1 cellular context compared by ENCODE assay signal in genomic region chr20:45097485-45098095, GRCh38.
TF ChIP-seq lines count a peak whose summit lies in the region.

No MANE protein-coding gene starts in this region.

TF ChIP-seq in SK-N-SH treated with all-trans-retinoic acid at 6 μM for 48 hours, 23 proteins besides CTCF, POLR2A, EP300 and RAD21 (continued from another document):
- TF ChIP-seq, protein P1, sequence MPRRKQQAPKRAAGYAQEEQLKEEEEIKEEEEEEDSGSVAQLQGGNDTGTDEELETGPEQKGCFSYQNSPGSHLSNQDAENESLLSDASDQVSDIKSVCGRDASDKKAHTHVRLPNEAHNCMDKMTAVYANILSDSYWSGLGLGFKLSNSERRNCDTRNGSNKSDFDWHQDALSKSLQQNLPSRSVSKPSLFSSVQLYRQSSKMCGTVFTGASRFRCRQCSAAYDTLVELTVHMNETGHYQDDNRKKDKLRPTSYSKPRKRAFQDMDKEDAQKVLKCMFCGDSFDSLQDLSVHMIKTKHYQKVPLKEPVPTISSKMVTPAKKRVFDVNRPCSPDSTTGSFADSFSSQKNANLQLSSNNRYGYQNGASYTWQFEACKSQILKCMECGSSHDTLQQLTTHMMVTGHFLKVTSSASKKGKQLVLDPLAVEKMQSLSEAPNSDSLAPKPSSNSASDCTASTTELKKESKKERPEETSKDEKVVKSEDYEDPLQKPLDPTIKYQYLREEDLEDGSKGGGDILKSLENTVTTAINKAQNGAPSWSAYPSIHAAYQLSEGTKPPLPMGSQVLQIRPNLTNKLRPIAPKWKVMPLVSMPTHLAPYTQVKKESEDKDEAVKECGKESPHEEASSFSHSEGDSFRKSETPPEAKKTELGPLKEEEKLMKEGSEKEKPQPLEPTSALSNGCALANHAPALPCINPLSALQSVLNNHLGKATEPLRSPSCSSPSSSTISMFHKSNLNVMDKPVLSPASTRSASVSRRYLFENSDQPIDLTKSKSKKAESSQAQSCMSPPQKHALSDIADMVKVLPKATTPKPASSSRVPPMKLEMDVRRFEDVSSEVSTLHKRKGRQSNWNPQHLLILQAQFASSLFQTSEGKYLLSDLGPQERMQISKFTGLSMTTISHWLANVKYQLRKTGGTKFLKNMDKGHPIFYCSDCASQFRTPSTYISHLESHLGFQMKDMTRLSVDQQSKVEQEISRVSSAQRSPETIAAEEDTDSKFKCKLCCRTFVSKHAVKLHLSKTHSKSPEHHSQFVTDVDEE (CRISPR knock-in tag; IDR thresholded peaks at IDR 0.05), result no peak
- TF ChIP-seq ARNTL (CRISPR knock-in tag; IDR thresholded peaks at IDR 0.05; ENCODE audit: borderline replicate concordance, low read depth) (no peak), SNAI2 (CRISPR knock-in tag; IDR thresholded peaks at IDR 0.05) (no peak), RARB (CRISPR knock-in tag; IDR thresholded peaks at IDR 0.05) (no peak), ISL1 (CRISPR knock-in tag; IDR thresholded peaks at IDR 0.05) (no peak), ZNF70 (CRISPR knock-in tag; IDR thresholded peaks at IDR 0.05) (no peak), ZFP3 (CRISPR knock-in tag; IDR thresholded peaks at IDR 0.05) (no peak), ZFP30 (CRISPR knock-in tag; IDR thresholded peaks at IDR 0.05) (no peak)
- TF ChIP-seq, protein P2, sequence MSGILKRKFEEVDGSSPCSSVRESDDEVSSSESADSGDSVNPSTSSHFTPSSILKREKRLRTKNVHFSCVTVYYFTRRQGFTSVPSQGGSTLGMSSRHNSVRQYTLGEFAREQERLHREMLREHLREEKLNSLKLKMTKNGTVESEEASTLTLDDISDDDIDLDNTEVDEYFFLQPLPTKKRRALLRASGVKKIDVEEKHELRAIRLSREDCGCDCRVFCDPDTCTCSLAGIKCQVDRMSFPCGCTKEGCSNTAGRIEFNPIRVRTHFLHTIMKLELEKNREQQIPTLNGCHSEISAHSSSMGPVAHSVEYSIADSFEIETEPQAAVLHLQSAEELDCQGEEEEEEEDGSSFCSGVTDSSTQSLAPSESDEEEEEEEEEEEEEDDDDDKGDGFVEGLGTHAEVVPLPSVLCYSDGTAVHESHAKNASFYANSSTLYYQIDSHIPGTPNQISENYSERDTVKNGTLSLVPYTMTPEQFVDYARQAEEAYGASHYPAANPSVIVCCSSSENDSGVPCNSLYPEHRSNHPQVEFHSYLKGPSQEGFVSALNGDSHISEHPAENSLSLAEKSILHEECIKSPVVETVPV (CRISPR knock-in tag; IDR thresholded peaks at IDR 0.05), result no peak
TF ChIP-seq in SK-N-SH treated with all-trans-retinoic acid at 6 μM for 48 hours: peak in this region for 0.
